Comparison of ENCODE assay signal across 1 cellular context in the genomic region with DNA sequence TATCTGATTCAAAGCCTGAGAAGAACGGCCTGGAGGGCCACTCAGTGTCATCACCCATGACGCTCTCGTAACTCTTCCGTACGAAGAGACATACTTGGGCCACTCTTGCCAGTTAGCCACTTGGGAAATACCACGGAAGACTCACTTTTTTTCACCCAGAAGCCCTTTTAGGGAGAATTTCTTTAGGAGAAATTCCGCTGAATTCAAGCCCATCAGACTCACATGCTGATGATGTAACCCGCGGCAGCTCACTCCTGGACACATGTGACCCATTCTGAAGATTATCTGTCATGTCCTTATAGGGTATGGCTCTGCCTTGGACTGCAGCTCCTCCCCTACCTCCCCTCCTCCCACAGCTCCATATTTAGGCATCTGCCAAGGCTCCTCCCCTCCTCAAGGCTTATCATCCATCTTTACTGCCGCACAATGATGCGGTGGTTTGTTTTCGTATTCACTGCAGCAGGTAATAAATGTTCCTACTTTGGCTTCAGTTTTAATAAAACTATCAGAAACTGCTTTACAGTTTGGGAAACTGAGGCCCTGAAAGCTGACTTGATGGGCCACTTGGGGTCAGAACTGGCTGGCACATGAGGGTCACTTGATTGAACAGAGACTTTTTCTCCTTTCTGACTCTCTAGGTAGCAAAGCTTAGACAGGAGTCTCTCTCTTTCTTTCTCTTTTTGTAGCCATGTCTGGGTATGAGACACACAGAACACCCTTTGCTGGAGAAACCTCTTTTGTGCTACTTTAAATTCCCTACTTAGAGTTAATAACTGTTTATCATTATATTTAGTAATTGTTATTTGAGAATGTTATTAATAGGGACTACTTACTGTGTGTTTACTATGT.
TF ChIP-seq lines count a peak whose summit lies in the region.

No MANE protein-coding gene starts in this region.

TF ChIP-seq in K562, 482 proteins besides CTCF, POLR2A, EP300 and RAD21 (continued from another document):
- TF ChIP-seq, protein P1, sequence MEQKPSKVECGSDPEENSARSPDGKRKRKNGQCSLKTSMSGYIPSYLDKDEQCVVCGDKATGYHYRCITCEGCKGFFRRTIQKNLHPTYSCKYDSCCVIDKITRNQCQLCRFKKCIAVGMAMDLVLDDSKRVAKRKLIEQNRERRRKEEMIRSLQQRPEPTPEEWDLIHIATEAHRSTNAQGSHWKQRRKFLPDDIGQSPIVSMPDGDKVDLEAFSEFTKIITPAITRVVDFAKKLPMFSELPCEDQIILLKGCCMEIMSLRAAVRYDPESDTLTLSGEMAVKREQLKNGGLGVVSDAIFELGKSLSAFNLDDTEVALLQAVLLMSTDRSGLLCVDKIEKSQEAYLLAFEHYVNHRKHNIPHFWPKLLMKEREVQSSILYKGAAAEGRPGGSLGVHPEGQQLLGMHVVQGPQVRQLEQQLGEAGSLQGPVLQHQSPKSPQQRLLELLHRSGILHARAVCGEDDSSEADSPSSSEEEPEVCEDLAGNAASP (IDR thresholded peaks at IDR 0.05) = no peak
- no peak for TF ChIP-seq ZNF146 (CRISPR knock-in tag; IDR thresholded peaks at IDR 0.05; ENCODE audit: unreplicated experiment)
- TF ChIP-seq, protein P2, sequence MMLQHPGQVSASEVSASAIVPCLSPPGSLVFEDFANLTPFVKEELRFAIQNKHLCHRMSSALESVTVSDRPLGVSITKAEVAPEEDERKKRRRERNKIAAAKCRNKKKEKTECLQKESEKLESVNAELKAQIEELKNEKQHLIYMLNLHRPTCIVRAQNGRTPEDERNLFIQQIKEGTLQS (IDR thresholded peaks at IDR 0.05) = peak; percentile 100
- TF ChIP-seq, protein P2 (CRISPR knock-in tag; conservative IDR thresholded peaks at IDR 0.05) = peak; percentile 92
- TF ChIP-seq ZNF512 (tag; IDR thresholded peaks at IDR 0.05) = no peak
- no peak for TF ChIP-seq HNRNPUL1 (IDR thresholded peaks at IDR 0.05; ENCODE audit: low read length)
- no peak for TF ChIP-seq SNIP1 (IDR thresholded peaks at IDR 0.05; ENCODE audit: low read depth)
- TF ChIP-seq ZNF280A (IDR thresholded peaks at IDR 0.05; ENCODE audit: low read depth, partially characterized antibody) = no peak
- no peak for TF ChIP-seq DMBX1 (CRISPR knock-in tag; IDR thresholded peaks at IDR 0.05; ENCODE audit: borderline replicate concordance)
- TF ChIP-seq SAFB (IDR thresholded peaks at IDR 0.05; ENCODE audit: borderline replicate concordance, low read depth, low read length) = no peak
- no peak for TF ChIP-seq ZNF518B (CRISPR knock-in tag; IDR thresholded peaks at IDR 0.05)
- TF ChIP-seq GATAD2A (IDR thresholded peaks at IDR 0.05) = no peak
- TF ChIP-seq YY1 (IDR thresholded peaks at IDR 0.05; ENCODE audit: borderline replicate concordance in 1 of 3, control insufficient read depth in 1 of 3, extremely low read depth in 1 of 3, insufficient read depth in 3 of 3, insufficient read length in 1 of 3, insufficient replicate concordance in 2 of 3, low read depth in 1 of 3, low read length in 2 of 3) = peak in 1 of 3 experiments; percentile 62
- TF ChIP-seq, protein P3, sequence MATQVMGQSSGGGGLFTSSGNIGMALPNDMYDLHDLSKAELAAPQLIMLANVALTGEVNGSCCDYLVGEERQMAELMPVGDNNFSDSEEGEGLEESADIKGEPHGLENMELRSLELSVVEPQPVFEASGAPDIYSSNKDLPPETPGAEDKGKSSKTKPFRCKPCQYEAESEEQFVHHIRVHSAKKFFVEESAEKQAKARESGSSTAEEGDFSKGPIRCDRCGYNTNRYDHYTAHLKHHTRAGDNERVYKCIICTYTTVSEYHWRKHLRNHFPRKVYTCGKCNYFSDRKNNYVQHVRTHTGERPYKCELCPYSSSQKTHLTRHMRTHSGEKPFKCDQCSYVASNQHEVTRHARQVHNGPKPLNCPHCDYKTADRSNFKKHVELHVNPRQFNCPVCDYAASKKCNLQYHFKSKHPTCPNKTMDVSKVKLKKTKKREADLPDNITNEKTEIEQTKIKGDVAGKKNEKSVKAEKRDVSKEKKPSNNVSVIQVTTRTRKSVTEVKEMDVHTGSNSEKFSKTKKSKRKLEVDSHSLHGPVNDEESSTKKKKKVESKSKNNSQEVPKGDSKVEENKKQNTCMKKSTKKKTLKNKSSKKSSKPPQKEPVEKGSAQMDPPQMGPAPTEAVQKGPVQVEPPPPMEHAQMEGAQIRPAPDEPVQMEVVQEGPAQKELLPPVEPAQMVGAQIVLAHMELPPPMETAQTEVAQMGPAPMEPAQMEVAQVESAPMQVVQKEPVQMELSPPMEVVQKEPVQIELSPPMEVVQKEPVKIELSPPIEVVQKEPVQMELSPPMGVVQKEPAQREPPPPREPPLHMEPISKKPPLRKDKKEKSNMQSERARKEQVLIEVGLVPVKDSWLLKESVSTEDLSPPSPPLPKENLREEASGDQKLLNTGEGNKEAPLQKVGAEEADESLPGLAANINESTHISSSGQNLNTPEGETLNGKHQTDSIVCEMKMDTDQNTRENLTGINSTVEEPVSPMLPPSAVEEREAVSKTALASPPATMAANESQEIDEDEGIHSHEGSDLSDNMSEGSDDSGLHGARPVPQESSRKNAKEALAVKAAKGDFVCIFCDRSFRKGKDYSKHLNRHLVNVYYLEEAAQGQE (CRISPR knock-in tag; IDR thresholded peaks at IDR 0.05; ENCODE audit: low read depth) = no peak
- TF ChIP-seq ZNF395 (CRISPR knock-in tag; IDR thresholded peaks at IDR 0.05) = no peak; the same call in none of the 2 replicates
- TF ChIP-seq, protein P4, sequence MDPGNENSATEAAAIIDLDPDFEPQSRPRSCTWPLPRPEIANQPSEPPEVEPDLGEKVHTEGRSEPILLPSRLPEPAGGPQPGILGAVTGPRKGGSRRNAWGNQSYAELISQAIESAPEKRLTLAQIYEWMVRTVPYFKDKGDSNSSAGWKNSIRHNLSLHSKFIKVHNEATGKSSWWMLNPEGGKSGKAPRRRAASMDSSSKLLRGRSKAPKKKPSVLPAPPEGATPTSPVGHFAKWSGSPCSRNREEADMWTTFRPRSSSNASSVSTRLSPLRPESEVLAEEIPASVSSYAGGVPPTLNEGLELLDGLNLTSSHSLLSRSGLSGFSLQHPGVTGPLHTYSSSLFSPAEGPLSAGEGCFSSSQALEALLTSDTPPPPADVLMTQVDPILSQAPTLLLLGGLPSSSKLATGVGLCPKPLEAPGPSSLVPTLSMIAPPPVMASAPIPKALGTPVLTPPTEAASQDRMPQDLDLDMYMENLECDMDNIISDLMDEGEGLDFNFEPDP (CRISPR knock-in tag; IDR thresholded peaks at IDR 0.05) = no peak
- TF ChIP-seq ELF4 (CRISPR knock-in tag; IDR thresholded peaks at IDR 0.05) = peak; percentile 51; the same call in 1 of the 2 replicates
- TF ChIP-seq MITF (IDR thresholded peaks at IDR 0.05) = peak; percentile 92
- no peak for TF ChIP-seq BMI1 (IDR thresholded peaks at IDR 0.05; ENCODE audit: low read length)
- TF ChIP-seq NFE2 (IDR thresholded peaks at IDR 0.05; ENCODE audit: low read depth) = peak; percentile 79
- TF ChIP-seq ZNF12 (CRISPR knock-in tag; IDR thresholded peaks at IDR 0.05) = no peak
TF ChIP-seq in K562: peak in this region for 119.
